Comparison of ENCODE assay signal across 34 cellular contexts in genomic region chr13:32277838-32278237, GRCh38. TPM values are rescaled to one million over a fixed set of nuclear protein-coding genes. Genes with fewer than 3 reads are reported as not detected.
"Had no signal": no experiment of that assay in that cellular context is flagged by ENCODE, and none has a peak within 500 bp of the region (broad histone marks: within the 10 kb centered on the region; RNA-seq: fewer than 3 reads in every experiment).

No MANE protein-coding gene starts in this region.

- H3K4me3 ChIP-seq: Peyer's patch, SJSA1 had no signal

- H3K27ac Mint-ChIP-seq: activated CD4-positive, alpha-beta T cell treated with anti-CD3 and anti-CD28 coated beads, Interleukin-2, amount 10 ng/mL, durations not matched to agents 24 days and 14 days; activated CD8-positive, alpha-beta T cell treated with anti-CD3 and anti-CD28 coated beads for 36 hours; activated naive CD8-positive, alpha-beta T cell treated with anti-CD3 and anti-CD28 coated beads for 36 hours; activated T-cell treated with anti-CD3 and anti-CD28 coated beads, Interleukin-2, amount 50 U/mL, for 72 hours; activated T-helper 17 cell treated with anti-CD3 and anti-CD28 coated beads, Interleukin-2, amount 50 U/mL, for 72 hours; T-helper 1 cell treated with Interleukin-12 subunit alpha and Interleukin-12 subunit beta and Interleukin-4 antibody, amounts not matched to agents 30 μg/mL and 1 μg/mL, for 36 hours; T-helper 2 cell treated with Interferon-gamma antibody and Interleukin-4, amounts not matched to agents 5 μg/mL and 100 μg/mL, for 36 hours had no signal

- H3K27me3 Mint-ChIP-seq: activated CD4-positive, alpha-beta T cell treated with anti-CD3 and anti-CD28 coated beads, Interleukin-2, amount 10 ng/mL, durations not matched to agents 24 days and 14 days; activated naive CD8-positive, alpha-beta T cell treated with anti-CD3 and anti-CD28 coated beads for 36 hours; activated T-helper 17 cell treated with anti-CD3 and anti-CD28 coated beads, Interleukin-2, amount 50 U/mL, for 72 hours had no signal

- H3K4me1 ChIP-seq: Peyer's patch had no signal

- H3K27me3 ChIP-seq: Peyer's patch, SJSA1 had no signal

- DNase-seq: activated CD4-positive, alpha-beta T cell treated with anti-CD3 and anti-CD28 coated beads, Interleukin-2, amount 10 ng/mL, durations not matched to agents 24 days and 14 days; activated CD4-positive, alpha-beta T cell treated with anti-CD3 and anti-CD28 coated beads, Interleukin-2, amount 50 U/mL, for 4 hours; activated CD8-positive, alpha-beta T cell treated with anti-CD3 and anti-CD28 coated beads for 36 hours; activated effector memory CD4-positive, alpha-beta T cell treated with anti-CD3 and anti-CD28 coated beads, Interleukin-2, amount 50 U/mL, for 16 hours; activated naive CD4-positive, alpha-beta T cell; activated naive CD4-positive, alpha-beta T cell treated with anti-CD3 and anti-CD28 coated beads, Interleukin-2, amount 50 U/mL, for 16 hours; activated naive CD8-positive, alpha-beta T cell treated with anti-CD3 and anti-CD28 coated beads for 36 hours; activated T-cell treated with anti-CD3 and anti-CD28 coated beads, Interleukin-2, amount 50 U/mL, for 1 hour; aorta; cerebellar nuclear complex; MM.1S; MV-4-11; NCI-H1092; NCI-H146; NCI-H187; NCI-H2029 treated with DMSO at 0.1 percent for 48 hours; NCI-H2107; NCI-H2171; NCI-H510A; NCI-H526; NCI-H748 treated with DMSO at 0.1 percent for 48 hours; NK-92 treated with Interleukin-12 subunit alpha and Interleukin-12 subunit beta, amount 100 ng/mL, for 24 hours; PC-3; Peyer's patch; RPMI8226; SHP77 treated with DMSO at 0.1 percent for 48 hours; SK-N-SH had no signal

- H3K4me3 Mint-ChIP-seq: activated CD4-positive, alpha-beta T cell treated with anti-CD3 and anti-CD28 coated beads, Interleukin-2, amount 10 ng/mL, durations not matched to agents 24 days and 14 days; activated CD8-positive, alpha-beta T cell treated with anti-CD3 and anti-CD28 coated beads for 36 hours; activated naive CD8-positive, alpha-beta T cell treated with anti-CD3 and anti-CD28 coated beads for 36 hours; activated T-cell treated with anti-CD3 and anti-CD28 coated beads, Interleukin-2, amount 50 U/mL, for 72 hours; activated T-helper 17 cell treated with anti-CD3 and anti-CD28 coated beads, Interleukin-2, amount 50 U/mL, for 72 hours; T-helper 1 cell treated with Interleukin-12 subunit alpha and Interleukin-12 subunit beta and Interleukin-4 antibody, amounts not matched to agents 30 μg/mL and 1 μg/mL, for 36 hours; T-helper 2 cell treated with Interferon-gamma antibody and Interleukin-4, amounts not matched to agents 5 μg/mL and 100 μg/mL, for 36 hours had no signal

- H3K36me3 ChIP-seq: SJSA1 had no signal

- H3K27ac ChIP-seq: Peyer's patch, SJSA1 had no signal

- H3K4me2 ChIP-seq: SK-N-SH had no signal

- H3K9me3 Mint-ChIP-seq: activated CD4-positive, alpha-beta T cell treated with anti-CD3 and anti-CD28 coated beads, Interleukin-2, amount 10 ng/mL, durations not matched to agents 24 days and 14 days; activated CD8-positive, alpha-beta T cell treated with anti-CD3 and anti-CD28 coated beads for 36 hours; activated naive CD8-positive, alpha-beta T cell treated with anti-CD3 and anti-CD28 coated beads for 36 hours; activated T-cell treated with anti-CD3 and anti-CD28 coated beads, Interleukin-2, amount 50 U/mL, for 72 hours; activated T-helper 17 cell treated with anti-CD3 and anti-CD28 coated beads, Interleukin-2, amount 50 U/mL, for 72 hours; T-helper 1 cell treated with Interleukin-12 subunit alpha and Interleukin-12 subunit beta and Interleukin-4 antibody, amounts not matched to agents 30 μg/mL and 1 μg/mL, for 36 hours; T-helper 2 cell treated with Interferon-gamma antibody and Interleukin-4, amounts not matched to agents 5 μg/mL and 100 μg/mL, for 36 hours had no signal

- H3K36me3 Mint-ChIP-seq: activated naive CD8-positive, alpha-beta T cell treated with anti-CD3 and anti-CD28 coated beads for 36 hours had no signal

- H3K9ac ChIP-seq: SK-N-SH had no signal

- ATAC-seq: PC-3 had no signal

RNA-seq across cellular contexts. Expression of gene ZAR1L, which starts 37.3 kb away (rescaled TPM):
- total RNA-seq: activated CD8-positive, alpha-beta memory T cell treated with anti-CD3 and anti-CD28 coated beads for 36 hours; activated CD8-positive, alpha-beta T cell treated with anti-CD3 and anti-CD28 coated beads for 36 hours; activated T-cell treated with anti-CD3 and anti-CD28 coated beads, Interleukin-2, amount 50 U/mL, for 72 hours; aorta; cardiac septum; PC-3; Peyer's patch had no signal
- polyA plus RNA-seq: aorta had no signal
